ENCODE assay signal across 1 cellular context in the genomic region with DNA sequence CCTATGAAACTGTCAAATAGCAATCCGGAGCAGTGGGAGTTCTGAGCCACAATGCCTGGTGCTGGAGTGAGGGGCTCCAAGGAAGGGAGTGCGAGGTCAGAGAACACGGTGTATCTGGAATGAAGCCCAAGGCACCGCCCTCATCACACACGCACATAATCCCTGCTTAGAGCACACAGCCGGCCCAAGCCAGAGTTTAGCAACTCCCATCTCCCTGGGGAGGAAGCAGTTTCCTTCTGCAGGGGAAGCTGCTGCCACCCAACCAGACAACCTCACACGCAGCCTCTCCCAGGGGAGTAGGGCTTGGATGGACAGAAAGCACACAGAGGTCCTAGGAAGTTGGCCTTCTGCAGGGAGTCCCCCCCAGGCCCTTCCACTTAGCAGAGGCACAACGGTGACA.
TF ChIP-seq lines count a peak whose summit lies in the region.

No MANE protein-coding gene starts in this region.

TF ChIP-seq in SK-N-SH treated with all-trans-retinoic acid at 6 μM for 48 hours, 23 proteins besides CTCF, POLR2A, EP300 and RAD21 (continued from another document):
- TF ChIP-seq, protein P1, sequence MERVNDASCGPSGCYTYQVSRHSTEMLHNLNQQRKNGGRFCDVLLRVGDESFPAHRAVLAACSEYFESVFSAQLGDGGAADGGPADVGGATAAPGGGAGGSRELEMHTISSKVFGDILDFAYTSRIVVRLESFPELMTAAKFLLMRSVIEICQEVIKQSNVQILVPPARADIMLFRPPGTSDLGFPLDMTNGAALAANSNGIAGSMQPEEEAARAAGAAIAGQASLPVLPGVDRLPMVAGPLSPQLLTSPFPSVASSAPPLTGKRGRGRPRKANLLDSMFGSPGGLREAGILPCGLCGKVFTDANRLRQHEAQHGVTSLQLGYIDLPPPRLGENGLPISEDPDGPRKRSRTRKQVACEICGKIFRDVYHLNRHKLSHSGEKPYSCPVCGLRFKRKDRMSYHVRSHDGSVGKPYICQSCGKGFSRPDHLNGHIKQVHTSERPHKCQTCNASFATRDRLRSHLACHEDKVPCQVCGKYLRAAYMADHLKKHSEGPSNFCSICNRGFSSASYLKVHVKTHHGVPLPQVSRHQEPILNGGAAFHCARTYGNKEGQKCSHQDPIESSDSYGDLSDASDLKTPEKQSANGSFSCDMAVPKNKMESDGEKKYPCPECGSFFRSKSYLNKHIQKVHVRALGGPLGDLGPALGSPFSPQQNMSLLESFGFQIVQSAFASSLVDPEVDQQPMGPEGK (CRISPR knock-in tag; IDR thresholded peaks at IDR 0.05; ENCODE audit: borderline replicate concordance), result no peak
- TF ChIP-seq ZNF8 (CRISPR knock-in tag; IDR thresholded peaks at IDR 0.05), result no peak
